Comparison of ENCODE assay signal across 20 cellular contexts in genomic region chr20:31630187-31630790, GRCh38. TPM values are rescaled to one million over a fixed set of nuclear protein-coding genes. Genes with fewer than 3 reads are reported as not detected.
A peak's percentile ranks its signal among the peaks of the same experiment; 100 is the strongest.
DNase-seq lines count a peak whose midpoint lies in the region; ATAC-seq, FAIRE-seq and TF ChIP-seq lines count a peak whose summit lies in the region.
"Had no signal": no experiment of that assay in that cellular context is flagged by ENCODE, and none has a peak within 500 bp of the region (broad histone marks: within the 10 kb centered on the region; RNA-seq: fewer than 3 reads in every experiment).

No MANE protein-coding gene starts in this region.

- BruUV-seq in HepG2 (replicated peaks; lab: Mats Ljungman, UMichigan): no TSS peak

- H3K9me2 ChIP-seq in MM.1S (replicated peaks; ENCODE audit: insufficient read depth, low read length): no peaks in the 10 kb centered on the region

- no peak overlapping the region for H3K4me3 ChIP-seq in MM.1S (ENCODE audit: low read length)
- H3K4me3 ChIP-seq in RWPE2 (ENCODE audit: severe bottlenecking): no peak overlapping the region
- H3K4me3 ChIP-seq in HepG2 (replicated peaks in 1 of 3; ENCODE audit: insufficient read depth in 1 of 3, low read depth in 2 of 3, low read length in 3 of 3): no peak overlapping the region
- H3K4me3 ChIP-seq: right atrium auricular region, upper lobe of right lung had no signal

- ATAC-seq in RWPE2 (ENCODE audit: low read depth): peak; percentile 8; the same call in 1 of the 3 replicates
- no peak for ATAC-seq in HepG2
- ATAC-seq in HG02885 (IDR thresholded peaks at IDR 0.05; ENCODE audit: poor library complexity, unreplicated experiment): no peak
- ATAC-seq: Right ventricle myocardium inferior, upper lobe of right lung had no signal

- H3K4me1 ChIP-seq in MM.1S (ENCODE audit: low read length) (no peaks in the 10 kb centered on the region), RWPE2 (ENCODE audit: insufficient read depth, poor library complexity, severe bottlenecking) (no peaks in the 10 kb centered on the region), HepG2 (ENCODE audit: insufficient read depth, low read length) (peaks cover 17% of the 10 kb centered on the region)
- H3K4me1 ChIP-seq: right atrium auricular region, upper lobe of right lung had no signal

- FAIRE-seq in HepG2 (lab: Jason Lieb, UNC): no peak

- no peaks in the 10 kb centered on the region for H3K27me3 ChIP-seq in MM.1S (replicated peaks; ENCODE audit: insufficient read depth, low read length)
- no peaks in the 10 kb centered on the region for H3K27me3 ChIP-seq in RWPE2 (ENCODE audit: insufficient read depth, poor library complexity, severe bottlenecking)
- no peaks in the 10 kb centered on the region; a peak in 2 of 5 replicates for H3K27me3 ChIP-seq in HepG2 (ENCODE audit: control insufficient read depth in 1 of 2, insufficient read depth in 2 of 2, low read length in 2 of 2)
- H3K27me3 ChIP-seq: right atrium auricular region, upper lobe of right lung had no signal

- TF ChIP-seq CTCF in MM.1S (IDR thresholded peaks at IDR 0.05; ENCODE audit: low read length) (no peak), RWPE2 (IDR thresholded peaks at IDR 0.05; ENCODE audit: poor library complexity, severe bottlenecking) (no peak), HepG2 (CRISPR knock-in tag; IDR thresholded peaks at IDR 0.05) (no peak)

- no peaks in the 10 kb centered on the region for H4K20me1 ChIP-seq in MM.1S (ENCODE audit: insufficient read depth, low read length)
- no peaks in the 10 kb centered on the region for H4K20me1 ChIP-seq in HepG2 (ENCODE audit: insufficient read depth, low read length)

- in situ Hi-C loops in HepG2 (cut with HindIII; ENCODE audit: extremely low pct_ligation_motif_present, low pct_unique_long_range_greater_than_20kb): loop anchor here (5.0 kb wide), 1 partner anchor 92 kb away; the partner anchor contains the start of gene BCL2L1

- intact Hi-C loops in HepG2 (cut with micrococcal nuclease; ENCODE audit: unreplicated experiment): no loop called here

- no peak for TF ChIP-seq EP300 in HepG2 (IDR thresholded peaks at IDR 0.05; ENCODE audit: low read depth in 2 of 2, low read length in 2 of 2)
- no peak for TF ChIP-seq EP300 in HepG2 (CRISPR knock-in tag; IDR thresholded peaks at IDR 0.05; ENCODE audit: borderline replicate concordance)

- H3K9ac ChIP-seq in MM.1S (ENCODE audit: low read length) (no peak overlapping the region), HepG2 (ENCODE audit: insufficient read depth, low read depth, low read length) (no peak overlapping the region)

- H3F3A ChIP-seq in MM.1S (ENCODE audit: insufficient read depth, low read length): no peaks in the 10 kb centered on the region

- H3K9me3 ChIP-seq in MM.1S (replicated peaks; ENCODE audit: insufficient read depth, low read length) (no peaks in the 10 kb centered on the region), RWPE2 (ENCODE audit: severe bottlenecking) (no peaks in the 10 kb centered on the region), HepG2 (ENCODE audit: low read length) (no peaks in the 10 kb centered on the region)
- H3K9me3 ChIP-seq: right atrium auricular region, upper lobe of right lung had no signal

- no peak for TF ChIP-seq POLR2A in HepG2 (IDR thresholded peaks at IDR 0.05; ENCODE audit: insufficient read depth in 1 of 2, low read depth in 2 of 2, low read length in 2 of 2)

- CTCF ChIA-PET in HepG2 (lab: Yijun Ruan, JAX; ENCODE audit: low intra/inter-chr PET ratio, low total read pairs): no interaction called here

- 26% methylated on average over 2 of the region's 2 CpGs for WGBS in HepG2 (ENCODE audit: low lambda C conversion rate)

- no peaks in the 10 kb centered on the region for H3K79me2 ChIP-seq in MM.1S (ENCODE audit: low read length)
- no peaks in the 10 kb centered on the region for H3K79me2 ChIP-seq in HepG2 (ENCODE audit: insufficient read depth, low read length)

- H3K36me3 ChIP-seq in MM.1S (replicated peaks; ENCODE audit: insufficient read depth, low read length): no peaks in the 10 kb centered on the region
- H3K36me3 ChIP-seq in RWPE2 (ENCODE audit: low read depth): no peaks in the 10 kb centered on the region
- H3K36me3 ChIP-seq in HepG2 (replicated peaks in 1 of 2; ENCODE audit: control insufficient read depth in 1 of 2, insufficient read depth in 2 of 2, low read length in 2 of 2): no peaks in the 10 kb centered on the region
- H3K36me3 ChIP-seq: right atrium auricular region, upper lobe of right lung had no signal

- POLR2A ChIA-PET in HepG2 (lab: Yijun Ruan, JAX): no interaction called here

- no peak overlapping the region for H3K4me2 ChIP-seq in MM.1S (ENCODE audit: low read depth, low read length)
- no peak overlapping the region for H3K4me2 ChIP-seq in HepG2 (ENCODE audit: low read depth, low read length)

- H3K27ac ChIP-seq in MM.1S (ENCODE audit: low read length) (no peak overlapping the region), RWPE2 (ENCODE audit: poor library complexity, severe bottlenecking) (no peak overlapping the region), HepG2 (ENCODE audit: extremely low read length, insufficient read depth, low read length) (no peak overlapping the region)
- H3K27ac ChIP-seq: right atrium auricular region, upper lobe of right lung had no signal

- DNase-seq in NCI-H1105 treated with DMSO at 0.1 percent for 48 hours (lab: John Stamatoyannopoulos, UW) (peak; percentile 31), NCI-H1105 (lab: John Stamatoyannopoulos, UW) (no peak), MM.1S (no peak), RWPE2 (ENCODE audit: low spot score) (no peak), HepG2 (ENCODE audit: low spot score) (no peak), iPS-NIHi7 (ENCODE audit: extremely low spot score) (no peak), amygdala (lab: John Stamatoyannopoulos, UW) (no peak)
- DNase-seq: 8988T; activated CD4-positive, alpha-beta T cell treated with anti-CD3 and anti-CD28 coated beads, Interleukin-2, amount 50 U/mL, for 4 hours; activated effector memory CD4-positive, alpha-beta T cell treated with anti-CD3 and anti-CD28 coated beads, Interleukin-2, amount 50 U/mL, for 16 hours; effector CD4-positive, alpha-beta T cell; MV-4-11; NCI-H510A treated with DMSO at 0.1 percent for 48 hours; upper lobe of right lung had no signal

- H2AFZ ChIP-seq in MM.1S (ENCODE audit: low read length) (0 out of 2 replicates have a peak overlapping the region, but pooled peaks have one; percentile 34), HepG2 (ENCODE audit: low read length) (no peak overlapping the region)

- TF ChIP-seq RAD21 in HepG2 (CRISPR knock-in tag; IDR thresholded peaks at IDR 0.05): no peak

TF ChIP-seq in HepG2, 621 proteins besides CTCF, POLR2A, EP300 and RAD21 (continues in another document):
- TF ChIP-seq ZNF317 (CRISPR knock-in tag; IDR thresholded peaks at IDR 0.05) (no peak), ZSCAN30 (CRISPR knock-in tag; IDR thresholded peaks at IDR 0.05) (no peak), TMF1 (CRISPR knock-in tag; IDR thresholded peaks at IDR 0.05; ENCODE audit: low read depth) (no peak), CBX5 (CRISPR knock-in tag; IDR thresholded peaks at IDR 0.05; ENCODE audit: borderline replicate concordance) (0 out of 2 replicates have a peak, but pooled peaks have one; percentile 19)

RNA-seq across cellular contexts. Expression of gene COX4I2, which starts 7.4 kb away (rescaled TPM):
- total RNA-seq in HepG2 (2016; rRNA removed; fragmentation: Illumina TruSeq; extraction: Trizol): not detected in 2 replicates
- total RNA-seq in HepG2 (2016; cell fraction: cytosol; rRNA removed; fragmentation: Illumina TruSeq; extraction: Trizol; ENCODE audit: low read depth): not detected in 2 replicates
- not detected in 2 replicates for total RNA-seq in HepG2 (2016; cell fraction: insoluble cytoplasmic fraction; rRNA removed; fragmentation: Illumina TruSeq; extraction: Trizol)
- not detected in 2 replicates for total RNA-seq in HepG2 (2016; cell fraction: membrane; rRNA removed; fragmentation: Illumina TruSeq; extraction: Trizol)
- not detected in 2 replicates for total RNA-seq in HepG2 (2016; cell fraction: nucleus; rRNA removed; fragmentation: Illumina TruSeq; extraction: Trizol)
- 0.74 and 1.1 TPM in 2 replicates for polyA plus RNA-seq in HepG2 (2011; rRNA removed)
- 0.97 and 1.4 TPM in 2 replicates for polyA plus RNA-seq in HepG2 (2011; cell fraction: cytosol; rRNA removed)
- 0.31 TPM in 1 of 2 replicates, not detected in the other for polyA plus RNA-seq in HepG2 (2011; cell fraction: nucleus; rRNA removed)
- 0.61 and 0.68 TPM in 2 replicates for polyA plus RNA-seq in HepG2 (2012)
- not detected in 2 replicates for polyA plus RNA-seq in HepG2 (2016; cell fraction: cytosol; fragmentation: Illumina TruSeq; extraction: Trizol; ENCODE audit: low read depth)
- not detected in 2 replicates for polyA plus RNA-seq in HepG2 (2016; cell fraction: insoluble cytoplasmic fraction; fragmentation: Illumina TruSeq; extraction: Trizol; ENCODE audit: low read depth)
- polyA plus RNA-seq in HepG2 (2016; cell fraction: membrane; fragmentation: Illumina TruSeq; extraction: Trizol; ENCODE audit: low read depth): not detected in 2 replicates
- not detected in 2 replicates for polyA plus RNA-seq in HepG2 (2016; cell fraction: nucleus; fragmentation: Illumina TruSeq; extraction: Trizol; ENCODE audit: insufficient read depth, low read depth)
- polyA minus RNA-seq in HepG2 (2011; rRNA and poly(A)+ RNA removed; ENCODE audit: low replicate concordance): not detected in 2 replicates
- polyA minus RNA-seq in HepG2 (2011; cell fraction: cytosol; rRNA and poly(A)+ RNA removed): not detected in 2 replicates
- polyA minus RNA-seq in HepG2 (2011; cell fraction: nucleus; rRNA and poly(A)+ RNA removed): not detected in 2 replicates
- total RNA-seq: Daoy, neural crest cell had no signal
- polyA plus RNA-seq: CD14-positive monocyte had no signal

RNA-seq across cellular contexts. Expression of gene ID1, which starts 25.2 kb away (rescaled TPM):
- 315 and 419 TPM in 2 replicates for total RNA-seq in HepG2 (2016; rRNA removed; fragmentation: Illumina TruSeq; extraction: Trizol)
- 421 and 422 TPM in 2 replicates for total RNA-seq in HepG2 (2016; cell fraction: cytosol; rRNA removed; fragmentation: Illumina TruSeq; extraction: Trizol; ENCODE audit: low read depth)
- total RNA-seq in HepG2 (2016; cell fraction: insoluble cytoplasmic fraction; rRNA removed; fragmentation: Illumina TruSeq; extraction: Trizol): 297 and 421 TPM in 2 replicates
- 329 and 339 TPM in 2 replicates for total RNA-seq in HepG2 (2016; cell fraction: membrane; rRNA removed; fragmentation: Illumina TruSeq; extraction: Trizol)
- 273 and 295 TPM in 2 replicates for total RNA-seq in HepG2 (2016; cell fraction: nucleus; rRNA removed; fragmentation: Illumina TruSeq; extraction: Trizol)
- polyA plus RNA-seq in HepG2 (2011; rRNA removed): 258 and 320 TPM in 2 replicates
- 494 and 1,223 TPM in 2 replicates for polyA plus RNA-seq in HepG2 (2011; cell fraction: cytosol; rRNA removed)
- 541 and 1,398 TPM in 2 replicates for polyA plus RNA-seq in HepG2 (2011; cell fraction: nucleus; rRNA removed)
- 119 and 147 TPM in 2 replicates for polyA plus RNA-seq in HepG2 (2012)
- 99.0 and 102 TPM in 2 replicates for polyA plus RNA-seq in HepG2 (2016; cell fraction: cytosol; fragmentation: Illumina TruSeq; extraction: Trizol; ENCODE audit: low read depth)
- polyA plus RNA-seq in HepG2 (2016; cell fraction: insoluble cytoplasmic fraction; fragmentation: Illumina TruSeq; extraction: Trizol; ENCODE audit: low read depth): 273 and 282 TPM in 2 replicates
- polyA plus RNA-seq in HepG2 (2016; cell fraction: membrane; fragmentation: Illumina TruSeq; extraction: Trizol; ENCODE audit: low read depth): 104 TPM in 2 replicates
- polyA plus RNA-seq in HepG2 (2016; cell fraction: nucleus; fragmentation: Illumina TruSeq; extraction: Trizol; ENCODE audit: insufficient read depth, low read depth): 496 and 499 TPM in 2 replicates
- polyA minus RNA-seq in HepG2 (2011; rRNA and poly(A)+ RNA removed; ENCODE audit: low replicate concordance): 259 and 709 TPM in 2 replicates
- 242 and 434 TPM in 2 replicates for polyA minus RNA-seq in HepG2 (2011; cell fraction: cytosol; rRNA and poly(A)+ RNA removed)
- 194 and 456 TPM in 2 replicates for polyA minus RNA-seq in HepG2 (2011; cell fraction: nucleus; rRNA and poly(A)+ RNA removed)
